In the genomic region with DNA sequence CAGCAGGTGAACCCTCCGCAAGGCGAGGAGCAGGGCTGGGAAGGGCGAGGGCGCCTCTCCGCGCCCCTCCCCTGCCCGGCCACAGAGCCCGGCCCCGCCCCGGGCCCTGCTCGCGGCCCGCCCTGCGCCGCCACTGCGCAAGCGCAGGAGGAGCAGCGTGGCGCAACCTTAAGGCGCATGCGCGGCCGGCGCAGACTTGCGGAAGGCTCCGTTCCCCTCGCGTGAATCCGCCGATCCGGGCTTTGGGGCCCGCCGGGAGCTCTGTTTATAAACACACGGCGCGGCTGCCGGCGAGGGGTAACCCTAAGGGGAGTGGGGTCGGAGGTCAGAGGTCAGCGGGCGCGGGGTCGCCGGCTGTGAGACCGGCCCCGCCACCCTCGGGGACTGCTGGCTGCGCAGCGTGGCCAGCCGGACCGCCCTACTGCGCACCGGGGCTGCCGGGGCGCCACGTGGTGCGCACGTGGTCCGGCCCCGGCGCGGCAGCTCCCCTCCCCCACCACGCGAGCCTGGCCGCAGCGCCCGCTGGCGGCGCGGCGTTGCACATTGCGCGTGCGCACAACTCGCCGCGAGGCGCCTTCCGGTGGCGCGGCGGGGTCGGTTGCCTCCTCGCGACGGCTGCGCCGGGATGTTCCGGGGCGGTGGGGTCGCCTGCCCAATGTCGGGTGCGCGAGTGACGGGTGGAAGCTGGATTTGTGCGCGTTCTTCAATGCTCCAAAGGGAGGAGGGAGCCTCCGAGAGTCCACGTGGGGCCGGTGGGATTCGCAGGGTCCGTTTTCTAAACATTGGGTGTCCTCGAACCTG, we compare ENCODE assay signal across 9 cellular contexts. TPM values are rescaled to one million over a fixed set of nuclear protein-coding genes. Genes with fewer than 3 reads are reported as not detected.
DNase-seq lines count a peak whose midpoint lies in the region; ATAC-seq, FAIRE-seq and TF ChIP-seq lines count a peak whose summit lies in the region.
"Had no signal": no experiment of that assay in that cellular context is flagged by ENCODE, and none has a peak within 500 bp of the region (broad histone marks: within the 10 kb centered on the region; RNA-seq: fewer than 3 reads in every experiment).

No MANE protein-coding gene starts in this region.

- H3K36me3 ChIP-seq in GM12878 (ENCODE audit: control insufficient read depth in 2 of 2, insufficient read depth in 2 of 2, low read length in 1 of 2): no peaks in the 10 kb centered on the region
- H3K36me3 ChIP-seq in iPS-15b (ENCODE audit: control insufficient read depth, insufficient read depth, low read length): no peaks in the 10 kb centered on the region
- no peaks in the 10 kb centered on the region for H3K36me3 ChIP-seq in skeletal muscle satellite cell (ENCODE audit: insufficient read depth, low read length)

- intact Hi-C loops in GM12878 (cut with micrococcal nuclease; ENCODE audit: unreplicated experiment): loop anchor here (1.0 kb wide), 1 partner anchor 40 kb away; the partner anchor contains the start of gene FOXK1

- CTCF ChIA-PET in GM12878 (lab: Yijun Ruan, JAX): interaction anchor here (0.6 to 2.0 kb wide), 10 partner anchors 10 to 136 kb away, joined by 3 to 6 read pairs (median 4); partner anchors contain the start of genes AP5Z1 and FOXK1

- H3K79me2 ChIP-seq in GM12878 (ENCODE audit: control insufficient read depth, insufficient read depth, low read length): peaks cover 3% of the 10 kb centered on the region; the same call in 1 of the 2 replicates

- peak; percentile 96 for TF ChIP-seq POLR2A in GM12878 (IDR thresholded peaks at IDR 0.05; ENCODE audit: low read depth, low read length)

- no peak for TF ChIP-seq RAD21 in GM12878 (IDR thresholded peaks at IDR 0.05; ENCODE audit: insufficient read depth, low read depth, low read length)

- peak; percentile 21 to 70 (median 50); a peak in 4 of 6 replicates for TF ChIP-seq CTCF in GM12878 (IDR thresholded peaks at IDR 0.05 in 2 of 3, conservative IDR thresholded peaks at IDR 0.05 in 1 of 3; ENCODE audit: control insufficient read depth in 2 of 3, extremely low read depth in 1 of 3, insufficient read depth in 1 of 3, low read depth in 3 of 3, low read length in 3 of 3)

- POLR2A ChIA-PET in GM12878 (lab: Charles Lee): interaction anchor here (0.6 to 2.9 kb wide), 5 partner anchors 41 to 427 kb away, joined by 3 to 24 read pairs (median 4); partner anchors contain the start of genes AP5Z1 and FOXK1

- H3K4me1 ChIP-seq in GM12878 (ENCODE audit: control insufficient read depth, insufficient read depth, low read length): 0 out of 2 replicates have a peak, but pooled peaks cover 3% of the 10 kb centered on the region
- no peaks in the 10 kb centered on the region for H3K4me1 ChIP-seq in iPS-15b (ENCODE audit: control insufficient read depth, insufficient read depth, low read length)
- peaks cover 11% of the 10 kb centered on the region for H3K4me1 ChIP-seq in skeletal muscle satellite cell (ENCODE audit: control insufficient read depth, insufficient read depth, low read length)

- H3K9me3 ChIP-seq in GM12878 (replicated peaks; ENCODE audit: control insufficient read depth, insufficient read depth, low read length): no peaks in the 10 kb centered on the region; the same call in 2 of the 3 replicates
- no peaks in the 10 kb centered on the region for H3K9me3 ChIP-seq in iPS-15b (ENCODE audit: control insufficient read depth, insufficient read depth, low read length)
- H3K9me3 ChIP-seq in skeletal muscle satellite cell (replicated peaks; ENCODE audit: low read length): no peaks in the 10 kb centered on the region

- no peaks in the 10 kb centered on the region for H4K20me1 ChIP-seq in GM12878 (ENCODE audit: control insufficient read depth, insufficient read depth)

- ATAC-seq in HG02938 (IDR thresholded peaks at IDR 0.05; ENCODE audit: unreplicated experiment): peak; percentile 74
- peak; percentile 97 for ATAC-seq in GM12878

- H3K4me3 ChIP-seq in GM12878 (peak overlapping the region; percentile 90), iPS-15b (ENCODE audit: low read depth, low read length) (peak overlapping the region; percentile 55), skeletal muscle satellite cell (ENCODE audit: low read length) (peak overlapping the region; percentile 78)

- H3K4me2 ChIP-seq in GM12878 (ENCODE audit: control insufficient read depth, insufficient read depth): peak overlapping the region; percentile 90
- H3K4me2 ChIP-seq in skeletal muscle satellite cell (ENCODE audit: low read length): peak overlapping the region; percentile 95

- in situ Hi-C loops in GM12878 (cut with MboI): no loop called here

- WGBS in GM12878 (ENCODE audit: insufficient coverage, insufficient replicate concordance, low lambda C conversion rate, missing lambda C conversion rate): under 1% methylated on average over 86 of the region's 103 CpGs

- SMC1A ChIA-PET in GM12878 (lab: Charles Lee; ENCODE audit: uncharacterized antibody, unreplicated experiment): interaction anchor here (0.6 to 1.2 kb wide), 5 partner anchors 41 to 298 kb away, joined by 3 to 4 read pairs (median 4); no protein-coding TSS in a partner anchor

- RAD21 ChIA-PET in GM12878 (lab: Charles Lee; ENCODE audit: unreplicated experiment): interaction anchor here (1.0 to 1.5 kb wide), 4 partner anchors 41 to 133 kb away, joined by 3 to 14 read pairs (median 4); partner anchors contain the start of genes AP5Z1 and FOXK1

- peak overlapping the region; percentile 80 for H3K27ac ChIP-seq in GM12878 (ENCODE audit: control insufficient read depth, insufficient read depth)

- H2AFZ ChIP-seq in GM12878 (ENCODE audit: control insufficient read depth, low read depth, low read length): peak overlapping the region; percentile 97

- H3K27me3 ChIP-seq in GM12878 (replicated peaks in 1 of 2; ENCODE audit: control insufficient read depth in 2 of 2, insufficient read depth in 2 of 2, low read length in 1 of 2): no peaks in the 10 kb centered on the region
- peaks cover 2% of the 10 kb centered on the region for H3K27me3 ChIP-seq in iPS-15b (ENCODE audit: control insufficient read depth, insufficient read depth, low read length)
- H3K27me3 ChIP-seq in skeletal muscle satellite cell (ENCODE audit: control insufficient read depth, insufficient read depth, low read length): no peaks in the 10 kb centered on the region

- no peak for TF ChIP-seq EP300 in GM12878 (IDR thresholded peaks at IDR 0.05; ENCODE audit: borderline replicate concordance in 1 of 2, control insufficient read depth in 1 of 2, low read depth in 2 of 2, low read length in 2 of 2)

- peak overlapping the region; percentile 87 for H3K9ac ChIP-seq in GM12878 (ENCODE audit: control insufficient read depth, insufficient read depth, low read length)
- peak overlapping the region; percentile 76 for H3K9ac ChIP-seq in iPS-15b (ENCODE audit: low read depth, low read length)
- H3K9ac ChIP-seq in skeletal muscle satellite cell (ENCODE audit: low read depth, low read length): peak overlapping the region; percentile 93

- FAIRE-seq in GM12878 (lab: Jason Lieb, UNC): peak; percentile 23
- FAIRE-seq: A204.1 had no signal

- DNase-seq in NCI-H2081 (lab: John Stamatoyannopoulos, UW): peak; percentile 82 to 84
- DNase-seq in NCI-H2081 treated with DMSO at 0.1 percent for 48 hours (lab: John Stamatoyannopoulos, UW): no peak
- DNase-seq in NCI-H1694 (lab: John Stamatoyannopoulos, UW): peak; percentile 81
- DNase-seq in T1000 (lab: John Stamatoyannopoulos, UW): peak; percentile 93
- peak; percentile 65 for DNase-seq in GM12878 (ENCODE audit: low read depth, low spot score)

- BruUV-seq in GM12878 (replicated peaks; lab: Mats Ljungman, UMichigan): no TSS peak

TF ChIP-seq in GM12878, 131 proteins besides CTCF, POLR2A, EP300 and RAD21 (continues in another document):
- TF ChIP-seq KDM1A (IDR thresholded peaks at IDR 0.05; ENCODE audit: borderline replicate concordance) (peak; percentile 81; the same call in 1 of the 2 replicates), SUPT20H (IDR thresholded peaks at IDR 0.05; ENCODE audit: borderline replicate concordance, control insufficient read depth, low read depth, low read length) (no peak), NR2F1 (conservative IDR thresholded peaks at IDR 0.05) (peak; percentile 100), IRF4 (IDR thresholded peaks at IDR 0.05; ENCODE audit: low read depth, low read length) (0 out of 2 replicates have a peak, but pooled peaks have one; percentile 8), MEF2B (IDR thresholded peaks at IDR 0.05; ENCODE audit: partially characterized antibody, poor library complexity, severe bottlenecking) (no peak), NRF1 (conservative IDR thresholded peaks at IDR 0.05; ENCODE audit: low read depth, low read length) (peak; percentile 94), ZSCAN29 (IDR thresholded peaks at IDR 0.05) (peak; percentile 76), TBL1XR1 (IDR thresholded peaks at IDR 0.05; ENCODE audit: low read depth, low read length) (peak; percentile 38; the same call in 1 of the 2 replicates), USF2 (IDR thresholded peaks at IDR 0.05; ENCODE audit: borderline replicate concordance, low read depth, low read length) (peak; percentile 94), RAD51 (IDR thresholded peaks at IDR 0.05) (peak; percentile 47; the same call in 1 of the 2 replicates)

RNA-seq across cellular contexts. Expression of gene FOXK1, which starts 40.2 kb away (rescaled TPM):
- 54.8 and 57.8 TPM in 2 replicates for total RNA-seq in GM12878 (2013; cell fraction: nucleolus; rRNA removed)
- total RNA-seq in GM12878 (2014; rRNA removed) (10.6 and 11.6 TPM in 2 replicates), GM12878 (2014; rRNA removed; fragmentation: Illumina TruSeq; extraction: Trizol) (5.6 and 5.9 TPM in 2 replicates), GM12878 (2021) (30.8 and 31.8 TPM in 2 replicates)
- 3.2 TPM for polyA plus RNA-seq in GM12878 (2011; ENCODE audit: low read depth)
- polyA plus RNA-seq in GM12878 (2011; rRNA removed) (2.2 and 3.6 TPM in 2 replicates), GM12878 (2014; fragmentation: Illumina TruSeq; extraction: Trizol) (2.0 and 4.0 TPM in 2 replicates), GM12878 (2014; fragmentation: Nextera tagmentation; extraction: Ambion mirVana) (under 1 TPM; 0.24 TPM), GM12878 (2014; rRNA removed) (8.5 and 10.2 TPM in 2 replicates), GM12878 (2016; fragmentation: Nextera tagmentation; extraction: Ambion mirVana) (1 to 10 TPM; 4.4 to 4.7 TPM)
- polyA plus RNA-seq in GM12878 (2011; cell fraction: cytosol; rRNA removed): 4.7 and 5.3 TPM in 2 replicates
- 10.5 and 16.9 TPM in 2 replicates for polyA plus RNA-seq in GM12878 (2011; cell fraction: nucleus; rRNA removed)
- 7.8 and 10.2 TPM in 2 replicates for polyA plus RNA-seq in GM12878 (2012)
- polyA minus RNA-seq in GM12878 (2011; rRNA and poly(A)+ RNA removed): 7.5 and 18.3 TPM in 2 replicates
- 12.9 and 15.0 TPM in 2 replicates for polyA minus RNA-seq in GM12878 (2011; cell fraction: cytosol; rRNA and poly(A)+ RNA removed)
- 6.5 and 13.9 TPM in 2 replicates for polyA minus RNA-seq in GM12878 (2011; cell fraction: nucleus; rRNA and poly(A)+ RNA removed)
- 25.6 and 34.2 TPM in 2 replicates for total RNA-seq in skeletal muscle satellite cell (2012; rRNA removed)
